17 cellular contexts compared by ENCODE assay signal in the genomic region with DNA sequence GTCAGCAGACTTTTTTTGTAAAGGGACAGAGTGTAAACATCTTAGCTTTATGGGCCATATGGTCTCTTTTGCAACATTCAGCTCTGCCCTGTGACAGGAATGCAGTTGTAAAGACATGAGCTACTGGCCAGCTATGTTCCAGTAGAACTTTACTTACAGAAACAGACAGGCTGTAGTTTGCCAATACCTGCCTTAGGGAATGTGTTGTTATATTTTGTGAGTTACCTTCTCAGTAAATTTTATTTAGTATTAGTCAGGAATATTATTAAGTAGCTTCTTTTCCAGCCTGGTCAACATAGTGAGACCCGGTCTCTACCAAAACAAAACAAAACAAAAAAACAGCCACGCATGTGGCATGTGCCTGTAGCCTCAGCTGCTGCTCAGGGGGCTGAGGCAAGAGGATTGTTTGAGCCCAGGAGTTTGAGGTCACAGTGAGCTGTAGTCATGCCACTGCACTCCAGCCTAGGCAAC. TPM values are rescaled to one million over a fixed set of nuclear protein-coding genes. Genes with fewer than 3 reads are reported as not detected.
A peak's percentile ranks its signal among the peaks of the same experiment; 100 is the strongest.
DNase-seq lines count a peak whose midpoint lies in the region; ATAC-seq and TF ChIP-seq lines count a peak whose summit lies in the region.
"Had no signal": no experiment of that assay in that cellular context is flagged by ENCODE, and none has a peak within 500 bp of the region (broad histone marks: within the 10 kb centered on the region; RNA-seq: fewer than 3 reads in every experiment).

No MANE protein-coding gene starts in this region.

- peaks cover 11% of the 10 kb centered on the region for H3K36me3 Mint-ChIP-seq in chondrocyte (ENCODE audit: low read depth)

- no peaks in the 10 kb centered on the region for H3K9me3 Mint-ChIP-seq in chondrocyte (ENCODE audit: low read depth)
- H3K9me3 Mint-ChIP-seq: activated CD4-positive, alpha-beta memory T cell treated with anti-CD3 and anti-CD28 coated beads, Interleukin-2, amount 10 ng/mL, durations not matched to agents 7 days and 5 days had no signal

- H3K36me3 ChIP-seq in stomach smooth muscle (ENCODE audit: control insufficient read depth in 2 of 2, insufficient read depth in 2 of 2, low read length in 2 of 2) (peaks cover 14 to 23% of the 10 kb centered on the region in 2 donors), prostate gland (peaks cover 0 to 3% of the 10 kb centered on the region in 2 donors)

- H3K27ac Mint-ChIP-seq in chondrocyte (ENCODE audit: unreplicated experiment) = peak overlapping the region; percentile 96
- H3K27ac Mint-ChIP-seq: activated CD4-positive, alpha-beta memory T cell treated with anti-CD3 and anti-CD28 coated beads, Interleukin-2, amount 10 ng/mL, durations not matched to agents 7 days and 5 days had no signal

- no peaks in the 10 kb centered on the region for H3K27me3 Mint-ChIP-seq in chondrocyte (ENCODE audit: low read depth)
- H3K27me3 Mint-ChIP-seq: activated CD4-positive, alpha-beta memory T cell treated with anti-CD3 and anti-CD28 coated beads, Interleukin-2, amount 10 ng/mL, durations not matched to agents 7 days and 5 days had no signal

- H3K9me3 ChIP-seq in stomach smooth muscle (ENCODE audit: control insufficient read depth in 2 of 2, low read length in 2 of 2) (no peaks in the 10 kb centered on the region), prostate gland (no peaks in the 10 kb centered on the region)
- H3K9me3 ChIP-seq: adrenal gland had no signal

- H3K27me3 ChIP-seq in stomach smooth muscle (ENCODE audit: control insufficient read depth in 1 of 2, insufficient read depth in 2 of 2, low read length in 2 of 2) (no peaks in the 10 kb centered on the region), prostate gland (replicated peaks; ENCODE audit: insufficient read depth) (no peaks in the 10 kb centered on the region)
- H3K27me3 ChIP-seq: adrenal gland had no signal

- no peak overlapping the region for H3K4me3 Mint-ChIP-seq in chondrocyte (ENCODE audit: unreplicated experiment)
- H3K4me3 Mint-ChIP-seq: activated CD4-positive, alpha-beta memory T cell treated with anti-CD3 and anti-CD28 coated beads, Interleukin-2, amount 10 ng/mL, durations not matched to agents 7 days and 5 days had no signal

- H3K27ac ChIP-seq in stomach smooth muscle (ENCODE audit: low read length) = peak overlapping the region; percentile 18
- H3K27ac ChIP-seq in prostate gland = peak overlapping the region in 1 of 2 donors; percentile 21

- H3K4me1 ChIP-seq in stomach smooth muscle (ENCODE audit: control insufficient read depth, insufficient read depth, low read length) (peaks cover 6% of the 10 kb centered on the region), prostate gland (replicated peaks) (peaks cover 10% of the 10 kb centered on the region)

- H3K4me3 ChIP-seq in stomach smooth muscle (ENCODE audit: low read length in 2 of 2) = no peak overlapping the region
- H3K4me3 ChIP-seq in prostate gland = no peak overlapping the region
- H3K4me3 ChIP-seq: adrenal gland had no signal

- DNase-seq in RPMI7951 (ENCODE audit: low read depth) (peak; percentile 9), chondrocyte (ENCODE audit: low spot score) (no peak), iris pigment epithelial cell (ENCODE audit: low read depth) (peak; percentile 90), KBM-7 (no peak), prostate gland (ENCODE audit: low spot score) (no peak)
- DNase-seq: activated CD4-positive, alpha-beta memory T cell treated with anti-CD3 and anti-CD28 coated beads, Interleukin-2, amount 10 ng/mL, durations not matched to agents 7 days and 5 days; adrenal gland; DND-41; midbrain; MV-4-11; NCI-H748 treated with DMSO at 0.1 percent for 48 hours; stimulated activated CD8-positive, alpha-beta memory T cell treated with anti-CD3 and anti-CD28 coated beads, Interleukin-4, amount 100 ng/mL, for 48 hours; SW 1271 had no signal

- no peak for ATAC-seq in GM19452 (IDR thresholded peaks at IDR 0.05; ENCODE audit: unreplicated experiment)

- no peak overlapping the region for H3K9ac ChIP-seq in stomach smooth muscle (ENCODE audit: low read length in 2 of 2)

- in situ Hi-C loops in KBM-7 (cut with MboI; ENCODE audit: low pct_unique_long_range_greater_than_20kb, low sequenced_read_pairs) = no loop called here

- no peak for TF ChIP-seq CTCF in chondrocyte (IDR thresholded peaks at IDR 0.05)
- TF ChIP-seq CTCF in prostate gland (IDR thresholded peaks at IDR 0.05) = no peak

- intact Hi-C loops in prostate gland (cut with DNase I) = no loop called here

- WGBS in prostate gland = 58% methylated on average over 2 of the region's 2 CpGs

- H3K4me1 Mint-ChIP-seq in chondrocyte (ENCODE audit: low read depth) = peaks cover 29% of the 10 kb centered on the region

- no peak for TF ChIP-seq POLR2A in prostate gland (IDR thresholded peaks at IDR 0.05)

RNA-seq across cellular contexts. Expression of a gene that starts 48.8 kb away (rescaled TPM):
- total RNA-seq in RPMI7951 (2014; rRNA removed; shearing (Covaris generic)) = 11.7 and 19.6 TPM in 2 replicates
- total RNA-seq in chondrocyte (27.3 to 54.7 TPM (median 38.5 TPM) in 3 replicates), prostate gland (10 to 100 TPM; 37.8 to 97.8 TPM)

RNA-seq across cellular contexts. Expression of a gene that starts 48.9 kb away (rescaled TPM):
- total RNA-seq in RPMI7951 (2014; rRNA removed; shearing (Covaris generic)) = not detected in 2 replicates
- not detected in 3 replicates for total RNA-seq in chondrocyte
- not detected for total RNA-seq in prostate gland
- total RNA-seq: activated CD4-positive, alpha-beta memory T cell treated with anti-CD3 and anti-CD28 coated beads, Interleukin-2, amount 10 ng/mL, durations not matched to agents 7 days and 5 days; adrenal gland; frontal cortex; H1 had no signal

Comparison
In these comparisons a context has a peak if more than half of its experiments do, and no peak if none do; other contexts are left out.
1. DNase-seq: peak in RPMI7951 (single experiment) and iris pigment epithelial cell (single experiment); none in chondrocyte (single experiment), KBM-7 (single experiment) and prostate gland (single experiment).